In genomic region chr14:49868720-49869114, GRCh38 we compare ENCODE assay signal across 8 cellular contexts. TPM values are rescaled to one million over a fixed set of nuclear protein-coding genes. Genes with fewer than 3 reads are reported as not detected.
DNase-seq lines count a peak whose midpoint lies in the region; ATAC-seq and TF ChIP-seq lines count a peak whose summit lies in the region.

No MANE protein-coding gene starts in this region.

- H3K18ac ChIP-seq in mesenchymal stem cell (ENCODE audit: low read depth in 1 of 2, low read length in 2 of 2): no peak overlapping the region

- H3K27ac ChIP-seq in heart left ventricle (peak overlapping the region; percentile 49 to 96 (median 90)), mesenchymal stem cell (ENCODE audit: low read length, poor library complexity, severe bottlenecking) (no peak overlapping the region), upper lobe of right lung (peak overlapping the region; percentile 90)

- no peaks in the 10 kb centered on the region for H3K36me3 ChIP-seq in heart left ventricle
- no peaks in the 10 kb centered on the region for H3K36me3 ChIP-seq in mesenchymal stem cell (ENCODE audit: control insufficient read depth in 1 of 2, insufficient read depth in 2 of 2, low read depth in 1 of 2, low read length in 2 of 2)
- no peaks in the 10 kb centered on the region for H3K36me3 ChIP-seq in upper lobe of right lung

- peak overlapping the region; percentile 93 for H3K9ac ChIP-seq in mesenchymal stem cell (ENCODE audit: low read length)

- 50 to 54% (median 52%) methylated on average over 5 of the region's 5 CpGs for WGBS in heart left ventricle, 4 donors
- WGBS in mesenchymal stem cell: 91% methylated on average over 5 of the region's 5 CpGs
- 23 to 26% methylated on average over 5 of the region's 5 CpGs for WGBS in lower leg skin, 2 donors

- no peak overlapping the region for H3K4ac ChIP-seq in mesenchymal stem cell (ENCODE audit: low read depth in 1 of 2, low read length in 2 of 2)

- no peak for TF ChIP-seq CTCF in heart left ventricle (IDR thresholded peaks at IDR 0.05)
- no peak for TF ChIP-seq CTCF in astrocyte of the spinal cord (IDR thresholded peaks at IDR 0.05; ENCODE audit: low read depth, low read length)
- no peak for TF ChIP-seq CTCF in upper lobe of right lung (IDR thresholded peaks at IDR 0.05)
- TF ChIP-seq CTCF in lower leg skin (IDR thresholded peaks at IDR 0.05): no peak

- no peak overlapping the region for H4K8ac ChIP-seq in mesenchymal stem cell (ENCODE audit: low read length)

- in situ Hi-C loops in astrocyte of the spinal cord (cut with HindIII; ENCODE audit: low sequenced_read_pairs): no loop called here

- H3K4me3 ChIP-seq in heart left ventricle (peak overlapping the region; percentile 19 to 84 (median 68)), astrocyte of the spinal cord (ENCODE audit: low read depth, low read length) (peak overlapping the region; percentile 45), mesenchymal stem cell (ENCODE audit: insufficient read depth in 1 of 2, low read depth in 1 of 2, low read length in 2 of 2) (peak overlapping the region in 1 of 2 experiments; percentile 78), upper lobe of right lung (peak overlapping the region; percentile 74), lower leg skin (ENCODE audit: low read depth, poor library complexity, severe bottlenecking) (no peak overlapping the region)

- H3K27me3 ChIP-seq in heart left ventricle: no peaks in the 10 kb centered on the region
- no peaks in the 10 kb centered on the region for H3K27me3 ChIP-seq in mesenchymal stem cell (ENCODE audit: control insufficient read depth in 1 of 2, insufficient read depth in 1 of 2, low read length in 2 of 2)
- no peaks in the 10 kb centered on the region for H3K27me3 ChIP-seq in upper lobe of right lung

- no peak overlapping the region for H2BK5ac ChIP-seq in mesenchymal stem cell (ENCODE audit: low read depth, low read length, poor library complexity, severe bottlenecking)

- H3K4me2 ChIP-seq in mesenchymal stem cell (ENCODE audit: low read length, poor library complexity, severe bottlenecking): peak overlapping the region; percentile 91

- DNase-seq in heart left ventricle (no peak), left ventricle myocardium superior (no peak), astrocyte of the spinal cord (ENCODE audit: low read depth, low spot score) (no peak), mesenchymal stem cell (no peak), upper lobe of right lung (no peak), NCI-H2196 (lab: John Stamatoyannopoulos, UW; ENCODE audit: unreplicated experiment) (no peak), lower leg skin (ENCODE audit: low spot score in 2 of 2) (no peak)

- no peak overlapping the region for H2AK5ac ChIP-seq in mesenchymal stem cell (ENCODE audit: low read length, severe bottlenecking)

- TF ChIP-seq POLR2A in heart left ventricle (IDR thresholded peaks at IDR 0.05) (no peak), lower leg skin (IDR thresholded peaks at IDR 0.05) (no peak)

- no peak overlapping the region for H2BK120ac ChIP-seq in mesenchymal stem cell (ENCODE audit: low read depth, low read length)

- no peak overlapping the region for H3K14ac ChIP-seq in mesenchymal stem cell (ENCODE audit: low read length in 2 of 2)

- no peak overlapping the region for H2BK12ac ChIP-seq in mesenchymal stem cell (ENCODE audit: low read length in 2 of 2)

- no peak overlapping the region for H2AFZ ChIP-seq in mesenchymal stem cell (ENCODE audit: low read depth, low read length)

- H3K9me3 ChIP-seq in heart left ventricle (no peaks in the 10 kb centered on the region), mesenchymal stem cell (ENCODE audit: control insufficient read depth, low read length) (no peaks in the 10 kb centered on the region), upper lobe of right lung (no peaks in the 10 kb centered on the region)

- H4K91ac ChIP-seq in mesenchymal stem cell (ENCODE audit: low read length): no peak overlapping the region

- H2BK15ac ChIP-seq in mesenchymal stem cell (ENCODE audit: low read depth, poor library complexity, severe bottlenecking): no peak overlapping the region

- intact Hi-C loops in heart left ventricle (cut with DNase I): loop anchor here in 9 of 10 donors (1.0 to 10.0 kb wide), 9 partner anchors 24 to 664 kb away; partner anchors contain the start of genes ARF6 (in 2 of the 9), MAP4K5 (in 1 of the 9) and SOS2 (in 1 of the 9)
- intact Hi-C loops in left ventricle myocardium superior (cut with micrococcal nuclease): no loop called here
- intact Hi-C loops in upper lobe of right lung (cut with DNase I): loop anchor here (10.0 kb wide), 1 partner anchor 236 kb away; no protein-coding TSS in a partner anchor
- intact Hi-C loops in lower leg skin (cut with DNase I; ENCODE audit: low total_unique reads): loop anchor here (5.0 kb wide), 1 partner anchor 134 kb away; no protein-coding TSS in a partner anchor

- H3K23ac ChIP-seq in mesenchymal stem cell (ENCODE audit: low read length in 2 of 2): no peak overlapping the region

- H3K4me1 ChIP-seq in heart left ventricle (peaks cover 0 to 43% (median 8%) of the 10 kb centered on the region in 12 donors), mesenchymal stem cell (ENCODE audit: control insufficient read depth, insufficient read depth, low read depth, low read length) (peaks cover 1% of the 10 kb centered on the region), upper lobe of right lung (peaks cover 18% of the 10 kb centered on the region)

- peaks cover 3% of the 10 kb centered on the region for H3K79me1 ChIP-seq in mesenchymal stem cell (replicated peaks; ENCODE audit: low read length, poor library complexity, severe bottlenecking)

- no peak for ATAC-seq in heart left ventricle
- ATAC-seq in left ventricle myocardium superior: no peak
- no peak for ATAC-seq in upper lobe of right lung
- no peak for ATAC-seq in HG03457 (IDR thresholded peaks at IDR 0.05; ENCODE audit: unreplicated experiment)

RNA-seq across cellular contexts. Expression of gene NEMF, which starts 16.1 kb away (rescaled TPM):
- total RNA-seq in heart left ventricle: 10 to 100 TPM; 26.7 to 69.7 (median 52.8) TPM
- 10 to 100 TPM; 30.5 to 33.3 TPM for polyA plus RNA-seq in heart left ventricle
- total RNA-seq in left ventricle myocardium superior: 50.1 TPM
- 64.5 TPM for polyA plus RNA-seq in mesenchymal stem cell (2013, experiment 1 of 2)
- 63.3 TPM for polyA plus RNA-seq in mesenchymal stem cell (2013, experiment 2 of 2)
- total RNA-seq in upper lobe of right lung: 57.4 TPM
- total RNA-seq in lower leg skin: 10 to 100 TPM; 31.3 to 95.2 (median 55.9) TPM

RNA-seq across cellular contexts. Expression of gene ARF6, which starts 24.2 kb away (rescaled TPM):
- 10 to 100 TPM; 20.8 to 49.3 (median 27.4) TPM for total RNA-seq in heart left ventricle
- 10 to 100 TPM; 12.0 to 29.2 TPM for polyA plus RNA-seq in heart left ventricle
- total RNA-seq in left ventricle myocardium superior: 24.6 TPM
- polyA plus RNA-seq in mesenchymal stem cell (2013, experiment 1 of 2): 48.0 TPM
- polyA plus RNA-seq in mesenchymal stem cell (2013, experiment 2 of 2): 49.0 TPM
- total RNA-seq in upper lobe of right lung: 61.5 TPM
- 100 to 1,000 TPM; 102 to 128 (median 121) TPM for total RNA-seq in lower leg skin
